Comparison of ENCODE assay signal across 8 cellular contexts in genomic region chr5:177362871-177363507, GRCh38. TPM values are rescaled to one million over a fixed set of nuclear protein-coding genes. Genes with fewer than 3 reads are reported as not detected.
A peak's percentile ranks its signal among the peaks of the same experiment; 100 is the strongest.
DNase-seq lines count a peak whose midpoint lies in the region; ATAC-seq, FAIRE-seq and TF ChIP-seq lines count a peak whose summit lies in the region.

No MANE protein-coding gene starts in this region.

- peak overlapping the region; percentile 59 to 72 for H3K9ac ChIP-seq in colonic mucosa (ENCODE audit: low read depth in 2 of 2, low read length in 2 of 2)

- under 1% methylated on average over 23 of the region's 49 CpGs for WGBS in right lobe of liver (ENCODE audit: insufficient coverage, low coverage, low lambda C conversion rate, missing lambda C conversion rate)

- peak; percentile 33 for ATAC-seq in GM19397 (IDR thresholded peaks at IDR 0.05; ENCODE audit: unreplicated experiment)
- ATAC-seq in right lobe of liver: peak; percentile 54 to 67 (median 62)

- H3K4me3 ChIP-seq in colonic mucosa: peak overlapping the region; percentile 58
- H3K4me3 ChIP-seq in right lobe of liver: peak overlapping the region; percentile 44 to 68 (median 58)

- peak overlapping the region; percentile 72 for H3K27ac ChIP-seq in colonic mucosa
- peak overlapping the region; percentile 56 to 94 (median 70) for H3K27ac ChIP-seq in right lobe of liver

- H3K27me3 ChIP-seq in colonic mucosa: no peaks in the 10 kb centered on the region
- H3K27me3 ChIP-seq in right lobe of liver: no peaks in the 10 kb centered on the region

- TF ChIP-seq POLR2A in right lobe of liver (IDR thresholded peaks at IDR 0.05): no peak

- intact Hi-C loops in colonic mucosa (cut with DNase I) (no loop called here), right lobe of liver (cut with DNase I) (no loop called here)

- H3K9me3 ChIP-seq in colonic mucosa (no peaks in the 10 kb centered on the region), right lobe of liver (no peaks in the 10 kb centered on the region)

- peaks cover 7% of the 10 kb centered on the region for H3K4me1 ChIP-seq in colonic mucosa
- peaks cover 0 to 63% (median 33%) of the 10 kb centered on the region in 4 donors for H3K4me1 ChIP-seq in right lobe of liver

- H3K36me3 ChIP-seq in colonic mucosa (no peaks in the 10 kb centered on the region), right lobe of liver (no peaks in the 10 kb centered on the region)

- TF ChIP-seq CTCF in colonic mucosa (IDR thresholded peaks at IDR 0.05) (no peak), right lobe of liver (IDR thresholded peaks at IDR 0.05) (no peak)

- DNase-seq in AG08396 (ENCODE audit: low spot score) (peak; percentile 84), NCI-H1048 (lab: John Stamatoyannopoulos, UW) (peak; percentile 66), colonic mucosa (peak; percentile 83), right lobe of liver (peak; percentile 72 to 90 (median 86)), urothelium cell line (ENCODE audit: low spot score) (no peak)
- DNase-seq in activated CD4-positive, alpha-beta T cell treated with anti-CD3 and anti-CD28 coated beads for 1 hour: peak; percentile 43
- DNase-seq in stimulated activated CD8-positive, alpha-beta memory T cell treated with anti-CD3 and anti-CD28 coated beads, Interleukin-15, amount 100 ng/mL, for 24 hours (ENCODE audit: low read depth): peak; percentile 40

- no peak for FAIRE-seq in urothelium cell line (lab: Jason Lieb, UNC)

RNA-seq across cellular contexts. Expression of gene RGS14, which starts 5.3 kb away (rescaled TPM):
- 10 to 100 TPM in 1 of 2 donors, 1 to 10 TPM in 1; 9.1 to 10.1 TPM for total RNA-seq in colonic mucosa
- total RNA-seq in right lobe of liver: 10 to 100 TPM; 29.2 to 43.1 (median 35.2) TPM

RNA-seq across cellular contexts. Expression of gene LMAN2, which starts 11.5 kb away (rescaled TPM):
- total RNA-seq in colonic mucosa (100 to 1,000 TPM; 137 to 185 TPM), right lobe of liver (100 to 1,000 TPM; 103 to 297 (median 160) TPM)

RNA-seq across cellular contexts. Expression of gene SLC34A1, which starts 21.2 kb away (rescaled TPM):
- not detected for total RNA-seq in colonic mucosa
- 1 to 10 TPM in 3 of 6 experiments, under 1 TPM in 2, not detected in 1; 0.12 to 5.3 (median 1.6) TPM for total RNA-seq in right lobe of liver

RNA-seq across cellular contexts. Expression of gene PFN3, which starts 37.5 kb away (rescaled TPM):
- total RNA-seq in colonic mucosa (not detected), right lobe of liver (not detected)

RNA-seq across cellular contexts. Expression of gene F12, which starts 46.4 kb away (rescaled TPM):
- 10 to 100 TPM; 14.7 to 34.0 TPM for total RNA-seq in colonic mucosa
- total RNA-seq in right lobe of liver: 100 to 1,000 TPM; 236 to 518 (median 365) TPM
